Comparison of ENCODE assay signal across 1 cellular context in genomic region chr9:128159784-128160602, GRCh38.
TF ChIP-seq lines count a peak whose summit lies in the region.

Gene BBLN (plus strand): TSS chr9:128160265. CDS start chr9:128160408, 143 bp downstream.

TF ChIP-seq in HepG2, 621 proteins besides CTCF, POLR2A, EP300 and RAD21 (continued from another document and continues in another):
- TF ChIP-seq ZBED4 (CRISPR knock-in tag; IDR thresholded peaks at IDR 0.05; ENCODE audit: borderline replicate concordance): no peak; the same call in 1 of the 2 replicates
- 0 out of 2 replicates have a peak, but pooled peaks have one; percentile 44 for TF ChIP-seq E2F5 (CRISPR knock-in tag; conservative IDR thresholded peaks at IDR 0.05)
- no peak for TF ChIP-seq ATF1 (CRISPR knock-in tag; IDR thresholded peaks at IDR 0.05)
- TF ChIP-seq ZNF432 (CRISPR knock-in tag; IDR thresholded peaks at IDR 0.05; ENCODE audit: borderline replicate concordance): no peak
- no peak for TF ChIP-seq ELK4 (CRISPR knock-in tag; IDR thresholded peaks at IDR 0.05; ENCODE audit: borderline replicate concordance)
- TF ChIP-seq PBX2 (CRISPR knock-in tag; IDR thresholded peaks at IDR 0.05): no peak
- no peak for TF ChIP-seq DZIP1 (CRISPR knock-in tag; IDR thresholded peaks at IDR 0.05)
- TF ChIP-seq ZNF343 (CRISPR knock-in tag; IDR thresholded peaks at IDR 0.05): no peak
- TF ChIP-seq TCF7L2 (IDR thresholded peaks at IDR 0.05; ENCODE audit: low read depth, low read length): no peak
- no peak for TF ChIP-seq THAP8 (CRISPR knock-in tag; IDR thresholded peaks at IDR 0.05; ENCODE audit: borderline replicate concordance)
- TF ChIP-seq DDIT3 (CRISPR knock-in tag; IDR thresholded peaks at IDR 0.05): no peak
- no peak for TF ChIP-seq ZNF598 (CRISPR knock-in tag; IDR thresholded peaks at IDR 0.05; ENCODE audit: borderline replicate concordance)
- TF ChIP-seq ZSCAN30 (CRISPR knock-in tag; IDR thresholded peaks at IDR 0.05): no peak
- no peak for TF ChIP-seq TRIM24 (CRISPR knock-in tag; IDR thresholded peaks at IDR 0.05)
- no peak for TF ChIP-seq KDM4B (CRISPR knock-in tag; IDR thresholded peaks at IDR 0.05)
- no peak for TF ChIP-seq GLI4 (CRISPR knock-in tag; IDR thresholded peaks at IDR 0.05; ENCODE audit: borderline replicate concordance)
- no peak for TF ChIP-seq JDP2 (CRISPR knock-in tag; IDR thresholded peaks at IDR 0.05; ENCODE audit: borderline replicate concordance)
- TF ChIP-seq ZHX1 (CRISPR knock-in tag; IDR thresholded peaks at IDR 0.05; ENCODE audit: low read depth): no peak
- no peak for TF ChIP-seq ZNF20 (CRISPR knock-in tag; IDR thresholded peaks at IDR 0.05)
- TF ChIP-seq PRDM15 (CRISPR knock-in tag; IDR thresholded peaks at IDR 0.05): 0 out of 2 replicates have a peak, but pooled peaks have one; percentile 5
- no peak for TF ChIP-seq ZNF879 (CRISPR knock-in tag; IDR thresholded peaks at IDR 0.05)
- TF ChIP-seq BRD4 (CRISPR knock-in tag; IDR thresholded peaks at IDR 0.05): no peak
- peak; percentile 20 for TF ChIP-seq ZNF883 (CRISPR knock-in tag; IDR thresholded peaks at IDR 0.05; ENCODE audit: not compliant biosample characterization)
- TF ChIP-seq ZNF788 (CRISPR knock-in tag; IDR thresholded peaks at IDR 0.05; ENCODE audit: borderline replicate concordance): peak; percentile 67; the same call in 1 of the 2 replicates
- TF ChIP-seq SKIL (CRISPR knock-in tag; IDR thresholded peaks at IDR 0.05; ENCODE audit: borderline replicate concordance): no peak
- TF ChIP-seq ZNF282 (IDR thresholded peaks at IDR 0.05; ENCODE audit: partially characterized antibody): no peak
- peak; percentile 41; the same call in 1 of the 2 replicates for TF ChIP-seq ZFP90 (CRISPR knock-in tag; IDR thresholded peaks at IDR 0.05; ENCODE audit: borderline replicate concordance)
- peak; percentile 69 for TF ChIP-seq PHF20 (CRISPR knock-in tag; IDR thresholded peaks at IDR 0.05)
- no peak for TF ChIP-seq TAF15 (IDR thresholded peaks at IDR 0.05; ENCODE audit: low read depth, low read length, poor library complexity, severe bottlenecking)
- no peak for TF ChIP-seq ZNF251 (CRISPR knock-in tag; IDR thresholded peaks at IDR 0.05)
- TF ChIP-seq HOXA7 (CRISPR knock-in tag; IDR thresholded peaks at IDR 0.05): no peak
- TF ChIP-seq ZSCAN31 (CRISPR knock-in tag; IDR thresholded peaks at IDR 0.05; ENCODE audit: low read depth): peak; percentile 75
- TF ChIP-seq ZNF275 (CRISPR knock-in tag; IDR thresholded peaks at IDR 0.05; ENCODE audit: borderline replicate concordance): no peak
- no peak for TF ChIP-seq KDM3A (CRISPR knock-in tag; IDR thresholded peaks at IDR 0.05; ENCODE audit: low read depth)
- TF ChIP-seq CHD4 (IDR thresholded peaks at IDR 0.05; ENCODE audit: borderline replicate concordance, low read length): 0 out of 2 replicates have a peak, but pooled peaks have one; percentile 55
- TF ChIP-seq ZIK1 (CRISPR knock-in tag; IDR thresholded peaks at IDR 0.05; ENCODE audit: borderline replicate concordance, low read depth): no peak
- 0 out of 2 replicates have a peak, but pooled peaks have one; percentile 16 for TF ChIP-seq HES4 (CRISPR knock-in tag; IDR thresholded peaks at IDR 0.05; ENCODE audit: borderline replicate concordance)
- TF ChIP-seq SKI (IDR thresholded peaks at IDR 0.05; ENCODE audit: partially characterized antibody): no peak
- TF ChIP-seq ZNF607 (CRISPR knock-in tag; IDR thresholded peaks at IDR 0.05; ENCODE audit: borderline replicate concordance): no peak
- TF ChIP-seq NFRKB (IDR thresholded peaks at IDR 0.05): no peak
